In the genomic region with DNA sequence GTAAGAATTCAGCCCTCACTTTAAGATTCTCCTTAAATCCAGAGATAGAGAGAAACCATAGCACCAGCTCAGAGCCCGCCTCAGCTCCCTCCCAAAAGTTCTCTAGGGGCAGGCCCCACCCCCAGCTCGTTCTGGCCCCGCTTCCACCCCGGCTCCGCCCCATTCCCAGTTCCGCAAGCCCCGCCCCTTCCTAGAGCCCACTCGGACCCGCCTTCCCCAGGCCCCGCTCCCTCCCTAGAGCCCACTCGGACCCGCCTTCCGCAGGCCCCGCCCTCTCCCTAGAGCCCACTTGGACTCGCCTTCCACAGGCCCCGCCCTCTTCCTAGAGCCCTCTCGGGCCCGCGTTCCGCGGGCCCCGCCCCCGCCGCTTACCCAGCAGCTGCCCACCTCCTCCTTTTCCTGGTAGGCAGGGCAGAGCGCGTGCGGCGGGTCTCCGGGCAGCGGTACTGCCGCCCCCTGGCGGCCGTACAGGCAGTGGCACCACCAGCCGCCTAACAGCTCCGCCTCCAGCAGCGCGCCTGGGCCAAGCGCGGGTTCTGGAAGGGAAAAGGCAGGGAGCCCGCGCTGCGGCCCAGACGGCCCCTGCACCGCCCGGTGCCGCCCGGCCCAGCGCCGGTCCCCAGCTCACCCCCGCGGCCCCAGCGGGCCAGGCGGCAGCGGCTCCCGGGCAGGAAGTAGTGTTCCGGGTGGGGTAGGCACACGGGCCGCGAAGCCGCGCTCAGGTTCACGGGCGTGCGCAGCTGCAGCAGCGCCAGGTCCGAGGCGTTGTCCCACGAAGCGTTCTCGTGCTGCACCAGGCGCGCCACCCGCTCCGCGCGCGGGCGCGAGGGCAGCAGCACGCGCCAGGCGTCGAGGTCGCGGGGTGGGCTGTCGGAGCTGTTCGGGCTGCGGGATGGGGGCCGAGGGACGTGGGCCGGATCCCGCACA, we compare ENCODE assay signal across 8 cellular contexts. TPM values are rescaled to one million over a fixed set of nuclear protein-coding genes. Genes with fewer than 3 reads are reported as not detected.
DNase-seq lines count a peak whose midpoint lies in the region; ATAC-seq, FAIRE-seq and TF ChIP-seq lines count a peak whose summit lies in the region.

No MANE protein-coding gene starts in this region.

- H3K4me3 Mint-ChIP-seq in immature natural killer cell: peak overlapping the region; percentile 75 to 85 (median 78)

- TF ChIP-seq CTCF in WERI-Rb-1 (IDR thresholded peaks at IDR 0.05; ENCODE audit: low read depth, low read length) (peak; percentile 91), bronchial epithelial cell (IDR thresholded peaks at IDR 0.05; ENCODE audit: insufficient read depth, low read length, severe bottlenecking) (peak; percentile 96)

- H3K36me3 ChIP-seq in WERI-Rb-1 (no peaks in the 10 kb centered on the region), bronchial epithelial cell (ENCODE audit: control insufficient read depth, insufficient read depth, low read length) (no peaks in the 10 kb centered on the region)

- no peaks in the 10 kb centered on the region for H3K9me3 ChIP-seq in WERI-Rb-1 (ENCODE audit: severe bottlenecking)

- no peaks in the 10 kb centered on the region for H3K36me3 Mint-ChIP-seq in immature natural killer cell

- ATAC-seq in GM18907 (IDR thresholded peaks at IDR 0.05; ENCODE audit: unreplicated experiment) (peak; percentile 83), HG03159 (IDR thresholded peaks at IDR 0.05; ENCODE audit: unreplicated experiment) (peak; percentile 87)

- peaks cover 0 to 2% (median 0%) of the 10 kb centered on the region in 3 donors for H3K27me3 Mint-ChIP-seq in immature natural killer cell (ENCODE audit: low read depth in 3 of 3)

- H3K27me3 ChIP-seq in WERI-Rb-1 (ENCODE audit: insufficient read depth, low read depth, severe bottlenecking) (no peaks in the 10 kb centered on the region), bronchial epithelial cell (ENCODE audit: control insufficient read depth, insufficient read depth, low read length) (no peaks in the 10 kb centered on the region)

- H3K27ac ChIP-seq in WERI-Rb-1: peak overlapping the region; percentile 74

- H3K4me1 Mint-ChIP-seq in immature natural killer cell: peaks cover 6 to 13% of the 10 kb centered on the region in 2 donors

- peak overlapping the region; percentile 83 to 91 (median 90) for H3K27ac Mint-ChIP-seq in immature natural killer cell

- H3K4me3 ChIP-seq in WERI-Rb-1 (ENCODE audit: low read depth, low read length) (peak overlapping the region; percentile 28), bronchial epithelial cell (ENCODE audit: low read depth, low read length) (peak overlapping the region; percentile 32)

- no peaks in the 10 kb centered on the region for H3K9me3 Mint-ChIP-seq in immature natural killer cell

- DNase-seq in AG08395 (ENCODE audit: low spot score) (peak; percentile 100), NCI-H2196 treated with DMSO at 0.1 percent for 48 hours (lab: John Stamatoyannopoulos, UW; ENCODE audit: unreplicated experiment) (peak; percentile 99), WERI-Rb-1 (peak; percentile 99), bronchial epithelial cell (ENCODE audit: low read depth) (peak; percentile 91), immature natural killer cell (peak; percentile 92 to 96 (median 96)), smooth muscle cell of the brain vasculature (ENCODE audit: low read depth, low spot score) (peak; percentile 97)

- FAIRE-seq in bronchial epithelial cell (lab: Jason Lieb, UNC): no peak

RNA-seq across cellular contexts. Expression of gene PRSS8, which starts 6.8 kb away (rescaled TPM):
- 15.0 and 31.0 TPM in 2 replicates for total RNA-seq in bronchial epithelial cell
- not detected for polyA plus RNA-seq in immature natural killer cell

RNA-seq across cellular contexts. Expression of gene PRSS36, which starts 7.5 kb away (rescaled TPM):
- total RNA-seq in bronchial epithelial cell: 0.26 and 1.3 TPM in 2 replicates
- polyA plus RNA-seq in immature natural killer cell: 1 to 10 TPM; 3.4 to 8.6 (median 6.9) TPM

RNA-seq across cellular contexts. Expression of gene KAT8, which starts 24.9 kb away (rescaled TPM):
- 34.1 and 54.5 TPM in 2 replicates for total RNA-seq in bronchial epithelial cell
- 10 to 100 TPM; 29.4 to 53.9 (median 32.6) TPM for polyA plus RNA-seq in immature natural killer cell

RNA-seq across cellular contexts. Expression of gene BCKDK, which starts 34.2 kb away (rescaled TPM):
- 7.4 and 7.9 TPM in 2 replicates for total RNA-seq in bronchial epithelial cell
- 10 to 100 TPM; 21.4 to 50.3 (median 30.1) TPM for polyA plus RNA-seq in immature natural killer cell

RNA-seq across cellular contexts. Expression of gene FUS, which starts 37.6 kb away (rescaled TPM):
- total RNA-seq in bronchial epithelial cell: 24.2 and 25.0 TPM in 2 replicates
- polyA plus RNA-seq in immature natural killer cell: 100 to 1,000 TPM in 1 of 3 donors, 10 to 100 TPM in 2; 73.4 to 169 (median 87.4) TPM

Comparison
In these comparisons a context has a peak if more than half of its experiments do, and no peak if none do; other contexts are left out.
1. Peak in every context shown above with its lines: DNase-seq, ATAC-seq, H3K4me3 ChIP-seq and H3K27ac ChIP-seq.